In the genomic region with DNA sequence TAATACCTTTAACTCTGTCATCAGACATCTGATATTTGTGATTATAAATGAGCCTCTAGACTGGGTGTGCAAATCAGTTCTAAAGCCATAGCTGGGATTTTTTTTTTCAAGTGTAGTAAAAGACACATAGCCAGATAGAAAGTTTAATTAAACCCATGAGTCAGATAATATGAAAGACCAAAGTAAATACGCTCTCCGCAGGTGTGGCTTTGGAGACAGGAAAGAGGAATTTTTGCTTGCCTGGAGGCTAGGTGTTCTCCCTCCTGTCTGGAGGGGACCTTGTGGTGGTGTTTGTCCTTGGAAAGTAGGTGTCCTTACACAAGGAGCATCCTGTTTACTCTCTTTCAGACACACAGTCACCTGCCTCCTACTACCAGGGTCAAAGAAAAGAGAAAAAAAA, we compare ENCODE assay signal across 15 cellular contexts.
DNase-seq lines count a peak whose midpoint lies in the region; ATAC-seq and TF ChIP-seq lines count a peak whose summit lies in the region.
"Had no signal": no experiment of that assay in that cellular context is flagged by ENCODE, and none has a peak within 500 bp of the region (broad histone marks: within the 10 kb centered on the region; RNA-seq: fewer than 3 reads in every experiment).

No MANE protein-coding gene starts in this region.

- H3K79me2 ChIP-seq in neural progenitor cell (ENCODE audit: low read depth) = no peaks in the 10 kb centered on the region

- H3K27ac ChIP-seq in ascending aorta (peak overlapping the region; percentile 14 to 66), neural progenitor cell (no peak overlapping the region)
- H3K27ac ChIP-seq: BLaER1 treated with 17β-estradiol and CSF1 and Interleukin-3, amounts not matched to agents 10 nM and 100 nM had no signal

- H3K4me3 ChIP-seq in ascending aorta (no peak overlapping the region), neural progenitor cell (no peak overlapping the region)
- H3K4me3 ChIP-seq: BLaER1 treated with 17β-estradiol and CSF1 and Interleukin-3, amounts not matched to agents 10 nM and 100 nM had no signal

- H2AFZ ChIP-seq in neural progenitor cell (replicated peaks) = no peak overlapping the region

- no peaks in the 10 kb centered on the region for H3F3A ChIP-seq in neural progenitor cell (ENCODE audit: low read depth)

- H3K27me3 ChIP-seq in ascending aorta (no peaks in the 10 kb centered on the region), neural progenitor cell (no peaks in the 10 kb centered on the region)
- H3K27me3 ChIP-seq: BLaER1 treated with 17β-estradiol and CSF1 and Interleukin-3, amounts not matched to agents 10 nM and 100 nM had no signal

- peaks cover 0 to 6% of the 10 kb centered on the region in 2 donors for H3K4me1 ChIP-seq in ascending aorta
- H3K4me1 ChIP-seq in neural progenitor cell = no peaks in the 10 kb centered on the region
- H3K4me1 ChIP-seq: BLaER1 treated with 17β-estradiol and CSF1 and Interleukin-3, amounts not matched to agents 10 nM and 100 nM had no signal

- no peaks in the 10 kb centered on the region for H3K4me1 Mint-ChIP-seq in osteocyte (ENCODE audit: unreplicated experiment)
- H3K4me1 Mint-ChIP-seq in neural progenitor cell = peaks cover 10% of the 10 kb centered on the region

- H3K36me3 ChIP-seq in ascending aorta = no peaks in the 10 kb centered on the region
- H3K36me3 ChIP-seq in neural progenitor cell = no peaks in the 10 kb centered on the region
- H3K36me3 ChIP-seq: BLaER1 treated with 17β-estradiol and CSF1 and Interleukin-3, amounts not matched to agents 10 nM and 100 nM had no signal

- H3K9me3 ChIP-seq in ascending aorta = no peaks in the 10 kb centered on the region
- H3K9me3 ChIP-seq in neural progenitor cell (ENCODE audit: low read depth) = no peaks in the 10 kb centered on the region
- H3K9me3 ChIP-seq: SK-N-SH had no signal

- no peaks in the 10 kb centered on the region for H4K20me1 ChIP-seq in neural progenitor cell (ENCODE audit: low read depth)
- H4K20me1 ChIP-seq: BLaER1 treated with 17β-estradiol and CSF1 and Interleukin-3, amounts not matched to agents 10 nM and 100 nM had no signal

- H3K27ac Mint-ChIP-seq in osteocyte (ENCODE audit: unreplicated experiment) = no peak overlapping the region
- H3K27ac Mint-ChIP-seq in neural progenitor cell = no peak overlapping the region

- H3K4me2 ChIP-seq in neural progenitor cell = no peak overlapping the region
- H3K4me2 ChIP-seq: BLaER1 treated with 17β-estradiol and CSF1 and Interleukin-3, amounts not matched to agents 10 nM and 100 nM; SK-N-SH had no signal

- no peak for TF ChIP-seq CTCF in ascending aorta (IDR thresholded peaks at IDR 0.05)
- no peak for TF ChIP-seq CTCF in osteocyte (IDR thresholded peaks at IDR 0.05)
- TF ChIP-seq CTCF in neural progenitor cell (IDR thresholded peaks at IDR 0.05) = no peak

- DNase-seq in NCI-H2081 (lab: John Stamatoyannopoulos, UW) (peak; percentile 11 to 34), NCI-H2081 treated with DMSO at 0.1 percent for 48 hours (lab: John Stamatoyannopoulos, UW) (no peak), LoVo (ENCODE audit: low spot score) (peak; percentile 46), ascending aorta (ENCODE audit: low spot score in 2 of 2) (no peak), osteocyte (ENCODE audit: extremely low spot score, unreplicated experiment) (peak; percentile 34), neural progenitor cell (ENCODE audit: low spot score) (no peak)
- DNase-seq: IMR-90, Karpas-422, NCI-H1105, NCI-H2029, NCI-H774, SK-N-SH had no signal

- intact Hi-C loops in ascending aorta (cut with DNase I) = no loop called here

- H3K4me3 Mint-ChIP-seq in osteocyte (ENCODE audit: unreplicated experiment) (no peak overlapping the region), neural progenitor cell (no peak overlapping the region)

- H3K9me3 Mint-ChIP-seq in osteocyte (ENCODE audit: unreplicated experiment) (peaks cover 6% of the 10 kb centered on the region), neural progenitor cell (no peaks in the 10 kb centered on the region)

- H3K36me3 Mint-ChIP-seq in osteocyte (ENCODE audit: unreplicated experiment) (no peaks in the 10 kb centered on the region), neural progenitor cell (no peaks in the 10 kb centered on the region)

- H3K9ac ChIP-seq in neural progenitor cell = no peak overlapping the region
- H3K9ac ChIP-seq: BLaER1 treated with 17β-estradiol and CSF1 and Interleukin-3, amounts not matched to agents 10 nM and 100 nM; SK-N-SH had no signal

- H3K27me3 Mint-ChIP-seq in osteocyte (ENCODE audit: unreplicated experiment) (peaks cover 7% of the 10 kb centered on the region), neural progenitor cell (ENCODE audit: insufficient read depth, low read depth) (peaks cover 4% of the 10 kb centered on the region)

- ATAC-seq in HG02798 (IDR thresholded peaks at IDR 0.05; ENCODE audit: poor library complexity, unreplicated experiment) (no peak), GM18867 (IDR thresholded peaks at IDR 0.05; ENCODE audit: unreplicated experiment) (no peak)

Comparison
In these comparisons a context has a peak if more than half of its experiments do, and no peak if none do; other contexts are left out.
1. DNase-seq: peak in NCI-H2081 (2 of 2), LoVo (single experiment) and osteocyte (single experiment); none in NCI-H2081 treated with DMSO at 0.1 percent for 48 hours (single experiment), ascending aorta (0 of 2) and neural progenitor cell (single experiment).